ENCODE assay signal across 1 cellular context in the genomic region with DNA sequence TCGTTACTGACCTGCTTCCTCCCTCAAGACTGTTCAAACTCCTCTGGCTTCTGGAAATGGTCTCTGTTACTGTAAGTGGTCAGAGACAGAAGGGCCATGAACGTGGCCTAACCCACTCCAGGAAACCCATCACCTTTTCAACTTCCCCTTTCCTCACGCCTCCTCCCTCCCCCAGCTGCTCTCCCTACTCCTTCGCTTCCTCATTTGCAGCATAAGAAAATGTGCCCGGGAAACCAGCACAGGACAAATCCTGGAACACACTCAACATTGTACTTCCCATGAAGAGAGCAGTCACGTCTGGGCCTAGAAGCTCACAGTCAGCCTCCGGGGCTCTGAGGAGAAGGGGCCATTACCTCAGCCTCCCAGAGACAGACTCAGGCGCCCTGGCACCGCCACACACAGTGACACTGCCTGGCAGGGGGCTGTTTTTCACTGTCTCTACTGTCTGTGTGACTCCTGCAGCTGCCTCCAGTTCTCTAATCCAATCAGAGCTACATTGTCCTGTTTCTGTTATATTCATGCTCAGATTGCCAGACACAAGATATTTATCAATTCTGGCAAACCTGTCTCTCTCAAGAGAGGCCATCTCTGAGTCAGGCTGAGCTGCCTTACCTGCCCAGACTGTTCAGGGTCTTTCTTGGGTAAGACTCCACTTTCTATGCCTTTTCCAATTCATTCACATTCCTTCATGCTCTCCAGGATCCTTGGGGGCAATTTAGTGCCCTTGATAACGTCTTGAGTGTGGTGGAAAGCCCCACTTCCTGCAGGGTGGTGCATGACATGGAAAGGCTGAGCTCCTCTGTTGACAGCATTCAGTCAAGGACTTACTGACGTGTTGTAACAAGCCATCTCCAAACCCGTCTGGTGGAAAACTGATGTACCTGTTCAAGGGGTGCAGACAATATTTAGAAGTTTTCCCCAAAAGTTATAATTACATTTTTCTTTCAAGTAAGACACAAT.
TF ChIP-seq lines count a peak whose summit lies in the region.

No MANE protein-coding gene starts in this region.

TF ChIP-seq in K562, 482 proteins besides CTCF, POLR2A, EP300 and RAD21 (continued from another document):
- TF ChIP-seq, protein P1, sequence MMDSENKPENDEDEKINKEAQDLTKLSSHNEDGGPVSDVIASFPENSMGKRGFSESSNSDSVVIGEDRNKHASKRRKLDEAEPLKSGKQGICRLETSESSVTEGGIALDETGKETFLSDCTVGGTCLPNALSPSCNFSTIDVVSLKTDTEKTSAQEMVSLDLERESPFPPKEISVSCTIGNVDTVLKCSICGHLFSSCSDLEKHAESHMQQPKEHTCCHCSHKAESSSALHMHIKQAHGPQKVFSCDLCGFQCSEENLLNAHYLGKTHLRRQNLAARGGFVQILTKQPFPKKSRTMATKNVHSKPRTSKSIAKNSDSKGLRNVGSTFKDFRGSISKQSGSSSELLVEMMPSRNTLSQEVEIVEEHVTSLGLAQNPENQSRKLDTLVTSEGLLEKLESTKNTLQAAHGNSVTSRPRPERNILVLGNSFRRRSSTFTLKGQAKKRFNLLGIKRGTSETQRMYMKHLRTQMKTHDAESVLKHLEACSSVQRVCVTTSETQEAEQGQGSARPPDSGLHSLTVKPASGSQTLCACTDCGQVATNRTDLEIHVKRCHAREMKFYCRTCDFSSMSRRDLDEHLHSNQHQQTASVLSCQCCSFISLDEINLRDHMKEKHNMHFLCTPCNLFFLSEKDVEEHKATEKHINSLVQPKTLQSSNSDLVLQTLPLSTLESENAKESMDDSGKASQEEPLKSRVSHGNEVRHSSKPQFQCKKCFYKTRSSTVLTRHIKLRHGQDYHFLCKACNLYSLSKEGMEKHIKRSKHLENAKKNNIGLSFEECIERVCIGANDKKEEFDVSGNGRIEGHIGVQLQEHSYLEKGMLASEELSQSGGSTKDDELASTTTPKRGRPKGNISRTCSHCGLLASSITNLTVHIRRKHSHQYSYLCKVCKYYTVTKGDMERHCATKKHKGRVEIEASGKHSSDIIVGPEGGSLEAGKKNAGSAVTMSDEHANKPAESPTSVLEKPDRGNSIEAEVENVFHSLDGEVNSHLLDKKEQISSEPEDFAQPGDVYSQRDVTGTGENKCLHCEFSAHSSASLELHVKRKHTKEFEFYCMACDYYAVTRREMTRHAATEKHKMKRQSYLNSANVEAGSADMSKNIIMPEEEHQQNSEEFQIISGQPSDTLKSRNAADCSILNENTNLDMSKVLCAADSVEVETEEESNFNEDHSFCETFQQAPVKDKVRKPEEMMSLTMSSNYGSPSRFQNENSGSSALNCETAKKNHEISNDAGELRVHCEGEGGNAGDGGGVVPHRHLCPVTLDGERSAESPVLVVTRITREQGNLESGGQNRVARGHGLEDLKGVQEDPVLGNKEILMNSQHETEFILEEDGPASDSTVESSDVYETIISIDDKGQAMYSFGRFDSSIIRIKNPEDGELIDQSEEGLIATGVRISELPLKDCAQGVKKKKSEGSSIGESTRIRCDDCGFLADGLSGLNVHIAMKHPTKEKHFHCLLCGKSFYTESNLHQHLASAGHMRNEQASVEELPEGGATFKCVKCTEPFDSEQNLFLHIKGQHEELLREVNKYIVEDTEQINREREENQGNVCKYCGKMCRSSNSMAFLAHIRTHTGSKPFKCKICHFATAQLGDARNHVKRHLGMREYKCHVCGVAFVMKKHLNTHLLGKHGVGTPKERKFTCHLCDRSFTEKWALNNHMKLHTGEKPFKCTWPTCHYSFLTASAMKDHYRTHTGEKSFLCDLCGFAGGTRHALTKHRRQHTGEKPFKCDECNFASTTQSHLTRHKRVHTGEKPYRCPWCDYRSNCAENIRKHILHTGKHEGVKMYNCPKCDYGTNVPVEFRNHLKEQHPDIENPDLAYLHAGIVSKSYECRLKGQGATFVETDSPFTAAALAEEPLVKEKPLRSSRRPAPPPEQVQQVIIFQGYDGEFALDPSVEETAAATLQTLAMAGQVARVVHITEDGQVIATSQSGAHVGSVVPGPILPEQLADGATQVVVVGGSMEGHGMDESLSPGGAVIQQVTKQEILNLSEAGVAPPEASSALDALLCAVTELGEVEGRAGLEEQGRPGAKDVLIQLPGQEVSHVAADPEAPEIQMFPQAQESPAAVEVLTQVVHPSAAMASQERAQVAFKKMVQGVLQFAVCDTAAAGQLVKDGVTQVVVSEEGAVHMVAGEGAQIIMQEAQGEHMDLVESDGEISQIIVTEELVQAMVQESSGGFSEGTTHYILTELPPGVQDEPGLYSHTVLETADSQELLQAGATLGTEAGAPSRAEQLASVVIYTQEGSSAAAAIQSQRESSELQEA (IDR thresholded peaks at IDR 0.05; ENCODE audit: low read depth): no peak
- TF ChIP-seq MAZ (CRISPR knock-in tag; conservative IDR thresholded peaks at IDR 0.05 in 1 of 2, IDR thresholded peaks at IDR 0.05 in 1 of 2) (0 out of 4 replicates have a peak, but pooled peaks of 1 of the 2 experiments have one; percentile 28), ETV6 (IDR thresholded peaks at IDR 0.05; ENCODE audit: borderline replicate concordance in 1 of 2, low read depth in 2 of 2, low read length in 1 of 2) (peak in 1 of 2 experiments; percentile 38; a peak in 1 of 4 replicates), ETV6 (CRISPR knock-in tag; IDR thresholded peaks at IDR 0.05; ENCODE audit: borderline replicate concordance) (no peak), SPI1 (IDR thresholded peaks at IDR 0.05; ENCODE audit: borderline replicate concordance, low read depth, low read length) (peak; percentile 93), CTBP1 (IDR thresholded peaks at IDR 0.05; ENCODE audit: borderline replicate concordance) (peak; percentile 33; the same call in 1 of the 2 replicates), ARNT (IDR thresholded peaks at IDR 0.05) (no peak), ZNF586 (CRISPR knock-in tag; conservative IDR thresholded peaks at IDR 0.05) (no peak), ZFP36 (IDR thresholded peaks at IDR 0.05; ENCODE audit: low read depth, low read length, partially characterized antibody) (no peak), RFX1 (IDR thresholded peaks at IDR 0.05) (no peak)
- TF ChIP-seq, protein P2, sequence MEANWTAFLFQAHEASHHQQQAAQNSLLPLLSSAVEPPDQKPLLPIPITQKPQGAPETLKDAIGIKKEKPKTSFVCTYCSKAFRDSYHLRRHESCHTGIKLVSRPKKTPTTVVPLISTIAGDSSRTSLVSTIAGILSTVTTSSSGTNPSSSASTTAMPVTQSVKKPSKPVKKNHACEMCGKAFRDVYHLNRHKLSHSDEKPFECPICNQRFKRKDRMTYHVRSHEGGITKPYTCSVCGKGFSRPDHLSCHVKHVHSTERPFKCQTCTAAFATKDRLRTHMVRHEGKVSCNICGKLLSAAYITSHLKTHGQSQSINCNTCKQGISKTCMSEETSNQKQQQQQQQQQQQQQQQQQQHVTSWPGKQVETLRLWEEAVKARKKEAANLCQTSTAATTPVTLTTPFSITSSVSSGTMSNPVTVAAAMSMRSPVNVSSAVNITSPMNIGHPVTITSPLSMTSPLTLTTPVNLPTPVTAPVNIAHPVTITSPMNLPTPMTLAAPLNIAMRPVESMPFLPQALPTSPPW (CRISPR knock-in tag; IDR thresholded peaks at IDR 0.05): peak; percentile 17; the same call in 1 of the 2 replicates
